14 cellular contexts compared by ENCODE assay signal in genomic region chr20:11452326-11452725, GRCh38.
DNase-seq lines count a peak whose midpoint lies in the region; ATAC-seq and TF ChIP-seq lines count a peak whose summit lies in the region.
"Had no signal": no experiment of that assay in that cellular context is flagged by ENCODE, and none has a peak within 500 bp of the region (broad histone marks: within the 10 kb centered on the region; RNA-seq: fewer than 3 reads in every experiment).

No MANE protein-coding gene starts in this region.

- intact Hi-C loops in esophagus squamous epithelium (cut with DNase I): no loop called here
- intact Hi-C loops in sciatic nerve (cut with DNase I): no loop called here

- no peak for TF ChIP-seq POLR2A in esophagus squamous epithelium (IDR thresholded peaks at IDR 0.05)

- no peaks in the 10 kb centered on the region for H3K36me3 Mint-ChIP-seq in activated naive CD8-positive, alpha-beta T cell treated with anti-CD3 and anti-CD28 coated beads for 36 hours

- H3K4me1 ChIP-seq in RWPE2 (ENCODE audit: insufficient read depth, poor library complexity, severe bottlenecking) (peaks cover 45% of the 10 kb centered on the region), esophagus squamous epithelium (peaks cover 12 to 67% (median 23%) of the 10 kb centered on the region in 3 donors)

- H3K36me3 ChIP-seq in RWPE2 (ENCODE audit: low read depth) (no peaks in the 10 kb centered on the region), esophagus squamous epithelium (no peaks in the 10 kb centered on the region)
- H3K36me3 ChIP-seq: heart right ventricle, tibial nerve had no signal

- H3K4me3 ChIP-seq in RWPE2 (ENCODE audit: severe bottlenecking) (no peak overlapping the region), esophagus squamous epithelium (no peak overlapping the region)
- H3K4me3 ChIP-seq: coronary artery, heart right ventricle, tibial nerve had no signal

- H3K9me3 ChIP-seq in RWPE2 (ENCODE audit: severe bottlenecking) (no peaks in the 10 kb centered on the region), esophagus squamous epithelium (no peaks in the 10 kb centered on the region)
- H3K9me3 ChIP-seq: heart right ventricle, tibial nerve had no signal

- 36 to 42% methylated on average over 6 of the region's 6 CpGs for WGBS in esophagus squamous epithelium, 2 donors

- peak; percentile 45 for DNase-seq in ELR (ENCODE audit: low read depth)
- DNase-seq in RWPE2 (ENCODE audit: low spot score): no peak
- no peak for DNase-seq in esophagus squamous epithelium (lab: John Stamatoyannopoulos, UW)
- no peak for DNase-seq in sciatic nerve (ENCODE audit: low spot score)
- DNase-seq in activated naive CD4-positive, alpha-beta T cell (lab: John Stamatoyannopoulos, UW): no peak
- no peak for DNase-seq in NCI-H1436 treated with DMSO at 0.1 percent for 48 hours (lab: John Stamatoyannopoulos, UW)
- no peak for DNase-seq in activated naive CD8-positive, alpha-beta T cell treated with anti-CD3 and anti-CD28 coated beads for 36 hours
- DNase-seq: activated CD4-positive, alpha-beta T cell treated with anti-CD3 and anti-CD28 coated beads for 48 hours; activated gamma-delta T cell; heart right ventricle; Kasumi-1 had no signal

- no peaks in the 10 kb centered on the region for H3K4me1 Mint-ChIP-seq in activated naive CD8-positive, alpha-beta T cell treated with anti-CD3 and anti-CD28 coated beads for 36 hours

- H3K9me3 Mint-ChIP-seq in activated naive CD8-positive, alpha-beta T cell treated with anti-CD3 and anti-CD28 coated beads for 36 hours: peaks cover 4% of the 10 kb centered on the region

- no peak for ATAC-seq in RWPE2 (ENCODE audit: low read depth)
- peak; percentile 17 for ATAC-seq in sciatic nerve
- no peak for ATAC-seq in HG02623 (IDR thresholded peaks at IDR 0.05; ENCODE audit: unreplicated experiment)
- ATAC-seq: heart right ventricle had no signal

- H3K4me3 Mint-ChIP-seq in activated naive CD8-positive, alpha-beta T cell treated with anti-CD3 and anti-CD28 coated beads for 36 hours: no peak overlapping the region

- H3K27me3 Mint-ChIP-seq in activated naive CD8-positive, alpha-beta T cell treated with anti-CD3 and anti-CD28 coated beads for 36 hours: no peaks in the 10 kb centered on the region

- no peak for TF ChIP-seq CTCF in RWPE2 (IDR thresholded peaks at IDR 0.05; ENCODE audit: poor library complexity, severe bottlenecking)
- no peak for TF ChIP-seq CTCF in esophagus squamous epithelium (IDR thresholded peaks at IDR 0.05)

- H3K27ac ChIP-seq in RWPE2 (ENCODE audit: poor library complexity, severe bottlenecking) (peak overlapping the region; percentile 95), esophagus squamous epithelium (peak overlapping the region in 3 of 4 donors; percentile 34 to 66 (median 45))
- H3K27ac ChIP-seq: coronary artery, tibial nerve had no signal

- H3K27ac Mint-ChIP-seq in activated naive CD8-positive, alpha-beta T cell treated with anti-CD3 and anti-CD28 coated beads for 36 hours: no peak overlapping the region

- H3K27me3 ChIP-seq in RWPE2 (ENCODE audit: insufficient read depth, poor library complexity, severe bottlenecking) (no peaks in the 10 kb centered on the region), esophagus squamous epithelium (no peaks in the 10 kb centered on the region)
- H3K27me3 ChIP-seq: heart right ventricle, tibial nerve had no signal
